In the genomic region with DNA sequence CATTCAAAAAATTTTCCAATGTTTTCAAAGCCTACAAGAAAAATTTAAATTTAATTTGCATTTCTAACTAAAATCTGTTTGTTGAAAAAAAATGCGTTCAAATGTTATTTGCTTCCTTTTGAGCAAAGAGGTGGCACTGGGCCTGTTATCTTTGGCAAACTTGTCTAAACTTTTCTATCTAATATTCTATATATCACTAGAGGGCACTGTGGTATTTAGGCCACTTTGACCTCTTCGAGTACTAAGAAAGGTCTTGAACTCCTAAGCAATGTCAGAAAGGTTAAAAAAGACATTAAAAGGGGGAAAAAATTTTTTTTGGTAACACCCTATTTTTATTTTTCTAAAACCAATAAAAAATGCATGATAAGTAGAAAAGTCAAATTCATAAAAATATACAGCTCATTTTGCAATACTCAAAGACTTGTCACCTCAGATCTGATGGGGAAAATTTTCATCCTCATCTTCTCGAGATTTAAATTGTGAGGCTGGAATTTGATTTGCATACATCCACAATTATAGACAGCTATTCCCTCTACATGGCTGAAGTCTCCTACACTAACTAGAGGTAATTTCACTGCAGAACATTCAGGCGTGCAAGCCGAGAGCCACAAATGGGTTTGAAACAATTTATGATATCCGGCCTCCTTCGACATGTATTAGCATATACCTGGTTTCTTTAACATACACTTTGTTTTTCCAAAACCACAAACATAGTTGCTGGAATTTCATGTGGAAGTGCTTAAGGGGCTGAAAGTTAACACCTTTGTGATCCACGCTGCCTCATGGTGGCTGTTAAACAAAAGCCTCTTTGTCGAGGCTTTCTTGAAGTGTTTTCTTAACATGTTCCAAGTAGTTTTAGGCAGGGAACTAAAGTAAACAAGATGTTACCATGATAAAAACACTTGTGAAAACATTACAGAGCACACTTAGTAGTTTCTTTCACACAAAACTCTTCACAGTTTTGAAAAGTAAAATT, we compare ENCODE assay signal across 1 cellular context.
TF ChIP-seq lines count a peak whose summit lies in the region.

No MANE protein-coding gene starts in this region.

TF ChIP-seq in K562, 482 proteins besides CTCF, POLR2A, EP300 and RAD21:
- TF ChIP-seq, protein P1, sequence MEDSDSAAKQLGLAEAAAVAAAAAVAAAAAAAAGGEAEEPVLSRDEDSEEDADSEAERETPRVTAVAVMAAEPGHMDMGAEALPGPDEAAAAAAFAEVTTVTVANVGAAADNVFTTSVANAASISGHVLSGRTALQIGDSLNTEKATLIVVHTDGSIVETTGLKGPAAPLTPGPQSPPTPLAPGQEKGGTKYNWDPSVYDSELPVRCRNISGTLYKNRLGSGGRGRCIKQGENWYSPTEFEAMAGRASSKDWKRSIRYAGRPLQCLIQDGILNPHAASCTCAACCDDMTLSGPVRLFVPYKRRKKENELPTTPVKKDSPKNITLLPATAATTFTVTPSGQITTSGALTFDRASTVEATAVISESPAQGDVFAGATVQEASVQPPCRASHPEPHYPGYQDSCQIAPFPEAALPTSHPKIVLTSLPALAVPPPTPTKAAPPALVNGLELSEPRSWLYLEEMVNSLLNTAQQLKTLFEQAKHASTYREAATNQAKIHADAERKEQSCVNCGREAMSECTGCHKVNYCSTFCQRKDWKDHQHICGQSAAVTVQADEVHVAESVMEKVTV (CRISPR knock-in tag; IDR thresholded peaks at IDR 0.05), result peak; percentile 35; the same call in 1 of the 2 replicates
- TF ChIP-seq ZEB2 (IDR thresholded peaks at IDR 0.05) (no peak), SRSF3 (IDR thresholded peaks at IDR 0.05; ENCODE audit: insufficient read depth, low read length) (no peak), ZNF583 (CRISPR knock-in tag; IDR thresholded peaks at IDR 0.05) (no peak), SMARCB1 (IDR thresholded peaks at IDR 0.05; ENCODE audit: insufficient read length, low read depth) (no peak), ESRRA (IDR thresholded peaks at IDR 0.05; ENCODE audit: borderline replicate concordance, low read depth) (peak; percentile 76), NR2C2 (CRISPR knock-in tag; IDR thresholded peaks at IDR 0.05) (no peak), NR2C2 (tag; IDR thresholded peaks at IDR 0.05) (peak; percentile 49; the same call in 1 of the 2 replicates), ZNF184 (CRISPR knock-in tag; IDR thresholded peaks at IDR 0.05) (no peak), SIX5 (IDR thresholded peaks at IDR 0.05; ENCODE audit: borderline replicate concordance in 1 of 2, insufficient read depth in 1 of 2, low read depth in 1 of 2, low read length in 2 of 2) (no peak), MTA2 (IDR thresholded peaks at IDR 0.05; ENCODE audit: low read depth) (no peak), NFATC3 (IDR thresholded peaks at IDR 0.05) (no peak), NR2C1 (IDR thresholded peaks at IDR 0.05) (peak; percentile 38; the same call in 1 of the 2 replicates), NR2C1 (tag; IDR thresholded peaks at IDR 0.05) (peak; percentile 59), PHF20 (IDR thresholded peaks at IDR 0.05; ENCODE audit: partially characterized antibody) (no peak), YBX1 (IDR thresholded peaks at IDR 0.05) (no peak), KAT7 (CRISPR knock-in tag; IDR thresholded peaks at IDR 0.05; ENCODE audit: borderline replicate concordance) (no peak)
- TF ChIP-seq, protein P2, sequence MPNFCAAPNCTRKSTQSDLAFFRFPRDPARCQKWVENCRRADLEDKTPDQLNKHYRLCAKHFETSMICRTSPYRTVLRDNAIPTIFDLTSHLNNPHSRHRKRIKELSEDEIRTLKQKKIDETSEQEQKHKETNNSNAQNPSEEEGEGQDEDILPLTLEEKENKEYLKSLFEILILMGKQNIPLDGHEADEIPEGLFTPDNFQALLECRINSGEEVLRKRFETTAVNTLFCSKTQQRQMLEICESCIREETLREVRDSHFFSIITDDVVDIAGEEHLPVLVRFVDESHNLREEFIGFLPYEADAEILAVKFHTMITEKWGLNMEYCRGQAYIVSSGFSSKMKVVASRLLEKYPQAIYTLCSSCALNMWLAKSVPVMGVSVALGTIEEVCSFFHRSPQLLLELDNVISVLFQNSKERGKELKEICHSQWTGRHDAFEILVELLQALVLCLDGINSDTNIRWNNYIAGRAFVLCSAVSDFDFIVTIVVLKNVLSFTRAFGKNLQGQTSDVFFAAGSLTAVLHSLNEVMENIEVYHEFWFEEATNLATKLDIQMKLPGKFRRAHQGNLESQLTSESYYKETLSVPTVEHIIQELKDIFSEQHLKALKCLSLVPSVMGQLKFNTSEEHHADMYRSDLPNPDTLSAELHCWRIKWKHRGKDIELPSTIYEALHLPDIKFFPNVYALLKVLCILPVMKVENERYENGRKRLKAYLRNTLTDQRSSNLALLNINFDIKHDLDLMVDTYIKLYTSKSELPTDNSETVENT (CRISPR knock-in tag; IDR thresholded peaks at IDR 0.05), result no peak
